In the genomic region with DNA sequence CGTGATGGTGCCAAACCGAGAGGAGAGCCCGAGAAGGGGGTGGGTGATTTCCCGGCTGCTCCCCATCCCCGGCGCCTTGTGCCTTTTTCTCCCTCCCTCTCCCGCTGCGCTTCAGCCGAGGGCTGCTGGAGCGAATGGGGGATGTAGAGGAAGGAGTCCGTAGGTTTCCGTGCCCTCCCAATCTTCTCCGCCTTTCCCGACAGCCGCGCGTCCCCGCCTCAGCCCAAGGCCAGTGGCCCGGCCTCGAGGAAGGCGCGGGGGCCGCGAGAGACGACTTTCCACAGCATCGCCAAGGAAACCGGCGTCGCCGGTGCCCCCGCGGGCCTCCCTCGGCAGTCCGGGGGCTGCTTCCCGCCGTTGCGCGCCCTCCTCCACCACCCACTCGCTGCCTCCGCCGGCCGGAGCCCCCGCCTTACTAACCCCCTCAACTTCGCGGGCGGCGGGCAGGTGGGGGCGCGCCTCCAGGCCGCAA, we compare ENCODE assay signal across 9 cellular contexts. TPM values are rescaled to one million over a fixed set of nuclear protein-coding genes. Genes with fewer than 3 reads are reported as not detected.
DNase-seq lines count a peak whose midpoint lies in the region; ATAC-seq and TF ChIP-seq lines count a peak whose summit lies in the region.
"Had no signal": no experiment of that assay in that cellular context is flagged by ENCODE, and none has a peak within 500 bp of the region (broad histone marks: within the 10 kb centered on the region; RNA-seq: fewer than 3 reads in every experiment).

No MANE protein-coding gene starts in this region.

- peaks cover 0 to 1% (median 0%) of the 10 kb centered on the region in 7 donors for H3K9me3 Mint-ChIP-seq in CD4-positive, CD25-positive, alpha-beta regulatory T cell

- H2AFZ ChIP-seq in neuronal stem cell (ENCODE audit: low read length): peak overlapping the region; percentile 77

- intact Hi-C loops in adrenal gland (cut with DNase I): loop anchor here in 1 of 2 donors (5.0 kb wide), 1 partner anchor 203 kb away; no protein-coding TSS in a partner anchor

- ATAC-seq in CD4-positive, CD25-positive, alpha-beta regulatory T cell (ENCODE audit: low read depth in 2 of 2): no peak
- ATAC-seq in HG03432 (IDR thresholded peaks at IDR 0.05; ENCODE audit: unreplicated experiment): no peak
- ATAC-seq in HG03135 (IDR thresholded peaks at IDR 0.05; ENCODE audit: unreplicated experiment): no peak
- no peak for ATAC-seq in GM21786 (IDR thresholded peaks at IDR 0.05; ENCODE audit: unreplicated experiment)

- peak overlapping the region in 1 of 3 donors; percentile 57 for H3K27ac Mint-ChIP-seq in CD4-positive, CD25-positive, alpha-beta regulatory T cell

- H3K36me3 ChIP-seq in CD4-positive, CD25-positive, alpha-beta regulatory T cell (ENCODE audit: control insufficient read depth, insufficient read depth, low read length): no peaks in the 10 kb centered on the region
- H3K36me3 ChIP-seq in SK-N-MC (ENCODE audit: insufficient read depth, low read length): no peaks in the 10 kb centered on the region
- no peaks in the 10 kb centered on the region for H3K36me3 ChIP-seq in effector memory CD4-positive, alpha-beta T cell (ENCODE audit: control insufficient read depth, insufficient read depth, low read length)
- H3K36me3 ChIP-seq in neuronal stem cell (replicated peaks in 1 of 2; ENCODE audit: control insufficient read depth in 2 of 2, insufficient read depth in 2 of 2, low read length in 2 of 2): peaks cover 0 to 43% of the 10 kb centered on the region in 2 donors
- H3K36me3 ChIP-seq in adrenal gland (replicated peaks in 1 of 2): no peaks in the 10 kb centered on the region

- peaks cover 29 to 66% (median 48%) of the 10 kb centered on the region in 4 donors for H3K4me1 Mint-ChIP-seq in CD4-positive, CD25-positive, alpha-beta regulatory T cell

- H4K8ac ChIP-seq in neuronal stem cell (ENCODE audit: low read depth, low read length): no peak overlapping the region

- H3K4me2 ChIP-seq in neuronal stem cell (ENCODE audit: insufficient read depth, low read length, poor library complexity, severe bottlenecking): peak overlapping the region; percentile 94

- no CpG with 5 or more reads among the region's 50 CpGs for WGBS in neuronal stem cell (ENCODE audit: extremely low coverage in 2 of 2, insufficient read length in 2 of 2, insufficient replicate concordance in 1 of 2), 2 donors
- WGBS in adrenal gland, 4 donors: 1 to 3% (median 2%) methylated on average over 18 to 50 of the region's 50 CpGs

- H3K9me3 ChIP-seq in CD4-positive, CD25-positive, alpha-beta regulatory T cell (ENCODE audit: control insufficient read depth in 2 of 2, low read length in 2 of 2): no peaks in the 10 kb centered on the region
- H3K9me3 ChIP-seq in SK-N-MC (ENCODE audit: low read depth, low read length) (no peaks in the 10 kb centered on the region), neuronal stem cell (replicated peaks in 1 of 2; ENCODE audit: control insufficient read depth in 2 of 2, insufficient read depth in 1 of 2, low read depth in 1 of 2, low read length in 2 of 2) (peaks cover 0 to 4% of the 10 kb centered on the region in 2 donors), adrenal gland (replicated peaks in 1 of 3) (no peaks in the 10 kb centered on the region)
- H3K9me3 ChIP-seq in effector memory CD4-positive, alpha-beta T cell (ENCODE audit: control insufficient read depth, low read length): no peaks in the 10 kb centered on the region

- no peak overlapping the region for H3K4me3 ChIP-seq in CD4-positive, CD25-positive, alpha-beta regulatory T cell (ENCODE audit: low read depth, low read length)
- H3K4me3 ChIP-seq in SK-N-MC: peak overlapping the region; percentile 83
- H3K4me3 ChIP-seq in effector memory CD4-positive, alpha-beta T cell (ENCODE audit: insufficient read depth, low read depth, low read length, poor library complexity, severe bottlenecking): peak overlapping the region; percentile 91
- peak overlapping the region; percentile 65 to 72 for H3K4me3 ChIP-seq in neuronal stem cell (ENCODE audit: low read length in 2 of 2)
- peak overlapping the region in 2 of 4 donors; percentile 17 to 76 for H3K4me3 ChIP-seq in adrenal gland

- H3K18ac ChIP-seq in neuronal stem cell (ENCODE audit: low read length): peak overlapping the region; percentile 69

- H3K36me3 Mint-ChIP-seq in CD4-positive, CD25-positive, alpha-beta regulatory T cell: no peaks in the 10 kb centered on the region

- H3K14ac ChIP-seq in neuronal stem cell (ENCODE audit: low read length): peak overlapping the region; percentile 50

- peak overlapping the region; percentile 46 for H2BK5ac ChIP-seq in neuronal stem cell (ENCODE audit: low read length)

- H2AK5ac ChIP-seq in neuronal stem cell (ENCODE audit: low read depth, low read length): no peak overlapping the region

- no peak for TF ChIP-seq CTCF in adrenal gland (IDR thresholded peaks at IDR 0.05)

- peak in 1 of 3 donors; percentile 27 for DNase-seq in CD4-positive, CD25-positive, alpha-beta regulatory T cell
- DNase-seq in SK-N-MC (ENCODE audit: low read depth, low spot score) (no peak), neuronal stem cell (ENCODE audit: low spot score) (peak; percentile 18), adrenal gland (no peak)
- DNase-seq in effector memory CD4-positive, alpha-beta T cell: peak in 1 of 3 donors; percentile 2

- H3K27me3 ChIP-seq in CD4-positive, CD25-positive, alpha-beta regulatory T cell (ENCODE audit: control insufficient read depth, insufficient read depth, low read length): peaks cover 13% of the 10 kb centered on the region
- H3K27me3 ChIP-seq in effector memory CD4-positive, alpha-beta T cell (replicated peaks; ENCODE audit: control insufficient read depth, insufficient read depth, low read length, poor library complexity, severe bottlenecking): peaks cover 27% of the 10 kb centered on the region
- H3K27me3 ChIP-seq in neuronal stem cell (ENCODE audit: control insufficient read depth in 3 of 3, insufficient read depth in 3 of 3, low read depth in 1 of 3, low read length in 3 of 3): peaks cover 17 to 62% (median 27%) of the 10 kb centered on the region in 3 experiments
- H3K27me3 ChIP-seq in adrenal gland: peaks cover 27% of the 10 kb centered on the region

- H2BK15ac ChIP-seq in neuronal stem cell (ENCODE audit: low read length): no peak overlapping the region

- no peak overlapping the region for H3K27ac ChIP-seq in CD4-positive, CD25-positive, alpha-beta regulatory T cell (ENCODE audit: insufficient read depth, low read length, poor library complexity, severe bottlenecking)
- no peak overlapping the region for H3K27ac ChIP-seq in SK-N-MC
- H3K27ac ChIP-seq in effector memory CD4-positive, alpha-beta T cell (ENCODE audit: insufficient read depth, low read length, poor library complexity, severe bottlenecking): no peak overlapping the region
- H3K27ac ChIP-seq in neuronal stem cell (replicated peaks; ENCODE audit: low read length): no peak overlapping the region
- no peak overlapping the region for H3K27ac ChIP-seq in adrenal gland

- no peak for TF ChIP-seq POLR2A in adrenal gland (IDR thresholded peaks at IDR 0.05)

- H3K79me1 ChIP-seq in neuronal stem cell (ENCODE audit: low read depth, low read length): no peaks in the 10 kb centered on the region

- H2BK120ac ChIP-seq in neuronal stem cell (ENCODE audit: low read depth, low read length): peak overlapping the region; percentile 68

- H3K27me3 Mint-ChIP-seq in CD4-positive, CD25-positive, alpha-beta regulatory T cell: peaks cover 54% of the 10 kb centered on the region

- H3K4me3 Mint-ChIP-seq in CD4-positive, CD25-positive, alpha-beta regulatory T cell: peak overlapping the region; percentile 81 to 98 (median 96)

- no peak overlapping the region for H3K4ac ChIP-seq in neuronal stem cell (ENCODE audit: low read length)

- H2BK12ac ChIP-seq in neuronal stem cell (ENCODE audit: low read length): no peak overlapping the region

- no peak overlapping the region for H4K91ac ChIP-seq in neuronal stem cell (ENCODE audit: low read depth, low read length, poor library complexity)

- H3K9ac ChIP-seq in SK-N-MC (ENCODE audit: insufficient read length): no peak overlapping the region
- H3K9ac ChIP-seq in neuronal stem cell (ENCODE audit: low read depth, low read length, poor library complexity): peak overlapping the region; percentile 56

- no peak overlapping the region for H3K23ac ChIP-seq in neuronal stem cell (ENCODE audit: low read depth, low read length, poor library complexity)

- peaks cover 51% of the 10 kb centered on the region for H3K4me1 ChIP-seq in CD4-positive, CD25-positive, alpha-beta regulatory T cell (ENCODE audit: control insufficient read depth, insufficient read depth, low read length, poor library complexity, severe bottlenecking)
- peaks cover 41% of the 10 kb centered on the region for H3K4me1 ChIP-seq in effector memory CD4-positive, alpha-beta T cell (ENCODE audit: control insufficient read depth, insufficient read depth, low read length, poor library complexity, severe bottlenecking)
- H3K4me1 ChIP-seq in neuronal stem cell (ENCODE audit: control insufficient read depth in 2 of 2, insufficient read depth in 1 of 2, low read depth in 1 of 2, low read length in 2 of 2): peaks cover 10 to 15% of the 10 kb centered on the region in 2 donors
- H3K4me1 ChIP-seq in adrenal gland (replicated peaks in 1 of 2): peaks cover 31 to 36% of the 10 kb centered on the region in 2 donors

RNA-seq across cellular contexts. Expression of gene EGR2, which starts 1.2 kb away (rescaled TPM):
- total RNA-seq in CD4-positive, CD25-positive, alpha-beta regulatory T cell: 7.5 TPM
- under 1 TPM; 0.13 to 0.61 (median 0.37) TPM for polyA plus RNA-seq in CD4-positive, CD25-positive, alpha-beta regulatory T cell
- 0.86 TPM for polyA plus RNA-seq in neuronal stem cell (2013, experiment 1 of 2)
- polyA plus RNA-seq in neuronal stem cell (2013, experiment 2 of 2): 0.73 TPM
- 1 to 10 TPM in 4 of 8 donors, under 1 TPM in 4; 0.24 to 6.8 (median 0.84) TPM for total RNA-seq in adrenal gland
- 1 to 10 TPM; 1.8 to 4.2 (median 2.3) TPM for polyA plus RNA-seq in adrenal gland
- total RNA-seq: dermis microvascular lymphatic vessel endothelial cell had no signal

RNA-seq across cellular contexts. Expression of gene ADO, which starts 10.4 kb away (rescaled TPM):
- 11.1 TPM for total RNA-seq in CD4-positive, CD25-positive, alpha-beta regulatory T cell
- 1 to 10 TPM; 1.4 to 4.4 (median 2.1) TPM for polyA plus RNA-seq in CD4-positive, CD25-positive, alpha-beta regulatory T cell
- 20.4 TPM for polyA plus RNA-seq in neuronal stem cell (2013, experiment 1 of 2)
- 21.1 TPM for polyA plus RNA-seq in neuronal stem cell (2013, experiment 2 of 2)
- 10 to 100 TPM; 18.8 to 27.2 (median 23.7) TPM for total RNA-seq in adrenal gland
- 10 to 100 TPM in 1 of 3 donors, 1 to 10 TPM in 2; 5.3 to 24.9 (median 5.6) TPM for polyA plus RNA-seq in adrenal gland
